1 cellular context compared by ENCODE assay signal in genomic region chr11:107583629-107584195, GRCh38.
TF ChIP-seq lines count a peak whose summit lies in the region.

No MANE protein-coding gene starts in this region.

TF ChIP-seq in endothelial cell of umbilical vein, 7 proteins besides CTCF, POLR2A, EP300 and RAD21 (continued from another document):
- TF ChIP-seq MAX (IDR thresholded peaks at IDR 0.05; ENCODE audit: insufficient read depth, insufficient read length): no peak
- no peak for TF ChIP-seq MYC (IDR thresholded peaks at IDR 0.05; ENCODE audit: low read depth, low read length)
- TF ChIP-seq POLR2AphosphoS5 (IDR thresholded peaks at IDR 0.05; ENCODE audit: insufficient read depth, low read depth, low read length): no peak
- peak; percentile 29 for TF ChIP-seq FOS (IDR thresholded peaks at IDR 0.05; ENCODE audit: borderline replicate concordance, insufficient read depth, low read length)
